Comparison of ENCODE assay signal across 1 cellular context in the genomic region with DNA sequence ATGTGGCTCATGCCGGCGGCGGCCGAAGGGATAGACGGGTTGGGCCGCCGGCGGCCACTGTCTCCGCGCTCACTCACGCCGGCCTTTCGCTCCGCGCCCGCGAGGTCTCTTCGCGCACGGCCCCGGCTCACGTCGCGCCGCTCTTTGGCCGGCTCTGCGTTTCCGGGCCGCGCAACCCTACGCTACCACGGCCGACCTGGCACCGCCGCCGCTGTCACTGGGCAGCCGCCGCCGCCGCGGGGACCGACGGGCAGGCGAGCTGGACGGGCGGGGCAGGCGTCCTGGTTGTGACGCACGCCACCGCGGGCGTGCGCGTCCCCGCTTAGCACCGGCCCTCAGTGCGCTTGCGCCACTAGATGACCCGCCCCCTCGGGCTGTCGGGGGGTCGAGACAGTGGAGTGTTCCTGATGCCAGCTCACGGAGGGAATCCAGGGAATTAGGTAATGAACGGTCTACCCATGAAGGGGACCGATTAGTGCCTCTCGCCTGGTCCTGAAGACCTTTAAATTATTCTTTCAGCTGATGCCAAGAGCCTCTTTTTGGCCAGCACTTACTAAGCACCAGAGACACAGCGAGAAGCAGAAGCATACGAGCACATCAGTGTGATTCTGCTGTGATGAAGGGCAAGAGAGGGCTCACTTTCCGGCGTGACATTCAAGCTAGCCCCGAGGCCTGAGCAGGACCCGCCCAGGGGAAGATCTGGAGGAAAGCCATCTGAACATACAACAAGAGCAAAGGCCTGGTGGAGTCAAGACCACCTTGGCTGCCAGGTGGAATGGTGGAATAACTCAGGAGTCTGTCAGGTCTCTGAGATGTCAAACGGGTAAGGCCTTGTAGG.
A peak's percentile ranks its signal among the peaks of the same experiment; 100 is the strongest.
TF ChIP-seq lines count a peak whose summit lies in the region.

Gene PRKAR2A, minus strand, starts transcription at position 289 of the 838 bp plus-strand sequence. Its CDS starts 278 bp downstream, at position 11.

TF ChIP-seq in K562, 482 proteins besides CTCF, POLR2A, EP300 and RAD21 (continued from another document and continues in another):
- TF ChIP-seq RNF219 (CRISPR knock-in tag; IDR thresholded peaks at IDR 0.05): no peak
- TF ChIP-seq, protein P1, sequence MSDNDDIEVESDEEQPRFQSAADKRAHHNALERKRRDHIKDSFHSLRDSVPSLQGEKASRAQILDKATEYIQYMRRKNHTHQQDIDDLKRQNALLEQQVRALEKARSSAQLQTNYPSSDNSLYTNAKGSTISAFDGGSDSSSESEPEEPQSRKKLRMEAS (CRISPR knock-in tag; IDR thresholded peaks at IDR 0.05): no peak
- TF ChIP-seq STAT5B (CRISPR knock-in tag; IDR thresholded peaks at IDR 0.05): no peak
- peak; percentile 89 for TF ChIP-seq RBFOX2 (IDR thresholded peaks at IDR 0.05; ENCODE audit: low read depth, low read length)
- no peak for TF ChIP-seq DPF2 (IDR thresholded peaks at IDR 0.05)
- no peak for TF ChIP-seq TAF1 (IDR thresholded peaks at IDR 0.05; ENCODE audit: control insufficient read depth, extremely low read depth, insufficient read depth, low read length, severe bottlenecking)
- TF ChIP-seq ZNF3 (CRISPR knock-in tag; IDR thresholded peaks at IDR 0.05): no peak
- TF ChIP-seq, protein P2, sequence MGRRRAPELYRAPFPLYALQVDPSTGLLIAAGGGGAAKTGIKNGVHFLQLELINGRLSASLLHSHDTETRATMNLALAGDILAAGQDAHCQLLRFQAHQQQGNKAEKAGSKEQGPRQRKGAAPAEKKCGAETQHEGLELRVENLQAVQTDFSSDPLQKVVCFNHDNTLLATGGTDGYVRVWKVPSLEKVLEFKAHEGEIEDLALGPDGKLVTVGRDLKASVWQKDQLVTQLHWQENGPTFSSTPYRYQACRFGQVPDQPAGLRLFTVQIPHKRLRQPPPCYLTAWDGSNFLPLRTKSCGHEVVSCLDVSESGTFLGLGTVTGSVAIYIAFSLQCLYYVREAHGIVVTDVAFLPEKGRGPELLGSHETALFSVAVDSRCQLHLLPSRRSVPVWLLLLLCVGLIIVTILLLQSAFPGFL (CRISPR knock-in tag; IDR thresholded peaks at IDR 0.05): no peak
- TF ChIP-seq ZNF592 (IDR thresholded peaks at IDR 0.05): peak; percentile 26; the same call in 1 of the 2 replicates
- no peak for TF ChIP-seq E2F8 (IDR thresholded peaks at IDR 0.05; ENCODE audit: low read depth, partially characterized antibody)
- TF ChIP-seq ZKSCAN3 (CRISPR knock-in tag; IDR thresholded peaks at IDR 0.05): no peak
- peak; percentile 52 for TF ChIP-seq KDM5B (IDR thresholded peaks at IDR 0.05; ENCODE audit: insufficient replicate concordance, low read depth, low read length)
- no peak for TF ChIP-seq ZNF707 (CRISPR knock-in tag; conservative IDR thresholded peaks at IDR 0.05)
- TF ChIP-seq ZNF764 (CRISPR knock-in tag; IDR thresholded peaks at IDR 0.05; ENCODE audit: low read depth): no peak
- no peak for TF ChIP-seq ZNF197 (CRISPR knock-in tag; IDR thresholded peaks at IDR 0.05; ENCODE audit: low read depth)
- no peak for TF ChIP-seq ZEB2 (IDR thresholded peaks at IDR 0.05)
- no peak for TF ChIP-seq DMBX1 (CRISPR knock-in tag; IDR thresholded peaks at IDR 0.05; ENCODE audit: borderline replicate concordance)
- no peak for TF ChIP-seq SFPQ (IDR thresholded peaks at IDR 0.05; ENCODE audit: low read depth, low read length)
- TF ChIP-seq MEIS2 (IDR thresholded peaks at IDR 0.05; ENCODE audit: partially characterized antibody): peak; percentile 75
- peak; percentile 41 to 71; a peak in 3 of 4 replicates for TF ChIP-seq NONO (IDR thresholded peaks at IDR 0.05; ENCODE audit: low read depth in 2 of 2, low read length in 1 of 2)
- TF ChIP-seq POLR2B (IDR thresholded peaks at IDR 0.05; ENCODE audit: low read depth, partially characterized antibody): peak; percentile 21
- TF ChIP-seq ZNF384 (IDR thresholded peaks at IDR 0.05; ENCODE audit: low read depth, low read length): no peak
- peak; percentile 54 for TF ChIP-seq CXXC5 (CRISPR knock-in tag; IDR thresholded peaks at IDR 0.05)
- TF ChIP-seq MBD1 (CRISPR knock-in tag; IDR thresholded peaks at IDR 0.05): no peak
- no peak for TF ChIP-seq SMAD3 (CRISPR knock-in tag; conservative IDR thresholded peaks at IDR 0.05)
- no peak for TF ChIP-seq SNRNP70 (optimal IDR thresholded peaks at IDR 0.05; ENCODE audit: low read depth, low read length)
- TF ChIP-seq ZNF395 (CRISPR knock-in tag; IDR thresholded peaks at IDR 0.05): peak; percentile 31; the same call in 1 of the 2 replicates
- no peak for TF ChIP-seq POLR3A (IDR thresholded peaks at IDR 0.05; ENCODE audit: borderline replicate concordance, extremely low read depth, insufficient read depth, insufficient read length)
- TF ChIP-seq GTF2F1 (IDR thresholded peaks at IDR 0.05; ENCODE audit: low read depth, low read length): no peak
- no peak for TF ChIP-seq CBX1 (IDR thresholded peaks at IDR 0.05; ENCODE audit: low read depth)
- no peak for TF ChIP-seq ZNF41 (CRISPR knock-in tag; conservative IDR thresholded peaks at IDR 0.05)
- TF ChIP-seq RBBP5 (IDR thresholded peaks at IDR 0.05; ENCODE audit: borderline replicate concordance, insufficient read depth, low read length, poor library complexity, severe bottlenecking): peak; percentile 61
- TF ChIP-seq FOXJ3 (CRISPR knock-in tag; IDR thresholded peaks at IDR 0.05): no peak
- TF ChIP-seq XRCC5 (IDR thresholded peaks at IDR 0.05; ENCODE audit: low read depth, low read length): no peak
- TF ChIP-seq CREB1 (IDR thresholded peaks at IDR 0.05): 0 out of 2 replicates have a peak, but pooled peaks have one; percentile 40
- TF ChIP-seq CREB1 (CRISPR knock-in tag; IDR thresholded peaks at IDR 0.05): no peak
- TF ChIP-seq TBP (optimal IDR thresholded peaks at IDR 0.05; ENCODE audit: low read depth, low read length): peak; percentile 43
- no peak for TF ChIP-seq DLX4 (CRISPR knock-in tag; IDR thresholded peaks at IDR 0.05)
